Comparison of ENCODE assay signal across 1 cellular context in genomic region chr19:33005440-33005839, GRCh38.
TF ChIP-seq lines count a peak whose summit lies in the region.

No MANE protein-coding gene starts in this region.

TF ChIP-seq in SK-N-SH, 30 proteins besides CTCF, POLR2A, EP300 and RAD21 (continued from another document):
- TF ChIP-seq RCOR1 (IDR thresholded peaks at IDR 0.05; ENCODE audit: low read length) (no peak), MAX (IDR thresholded peaks at IDR 0.05; ENCODE audit: low read depth) (no peak), RXRA (IDR thresholded peaks at IDR 0.05; ENCODE audit: borderline replicate concordance, low read depth) (no peak), TAF1 (IDR thresholded peaks at IDR 0.05; ENCODE audit: borderline replicate concordance, low read depth, low read length) (no peak), RFX5 (IDR thresholded peaks at IDR 0.05; ENCODE audit: low read length) (no peak), NRF1 (IDR thresholded peaks at IDR 0.05; ENCODE audit: low read depth, low read length) (no peak), PBX3 (IDR thresholded peaks at IDR 0.05) (no peak), MXI1 (IDR thresholded peaks at IDR 0.05; ENCODE audit: low read depth, low read length) (no peak), GABPA (IDR thresholded peaks at IDR 0.05; ENCODE audit: low read depth) (no peak), FOXM1 (IDR thresholded peaks at IDR 0.05; ENCODE audit: low read depth) (no peak), EZH2phosphoT487 (IDR thresholded peaks at IDR 0.05; ENCODE audit: borderline replicate concordance, low read depth) (no peak)
- TF ChIP-seq, protein P1, sequence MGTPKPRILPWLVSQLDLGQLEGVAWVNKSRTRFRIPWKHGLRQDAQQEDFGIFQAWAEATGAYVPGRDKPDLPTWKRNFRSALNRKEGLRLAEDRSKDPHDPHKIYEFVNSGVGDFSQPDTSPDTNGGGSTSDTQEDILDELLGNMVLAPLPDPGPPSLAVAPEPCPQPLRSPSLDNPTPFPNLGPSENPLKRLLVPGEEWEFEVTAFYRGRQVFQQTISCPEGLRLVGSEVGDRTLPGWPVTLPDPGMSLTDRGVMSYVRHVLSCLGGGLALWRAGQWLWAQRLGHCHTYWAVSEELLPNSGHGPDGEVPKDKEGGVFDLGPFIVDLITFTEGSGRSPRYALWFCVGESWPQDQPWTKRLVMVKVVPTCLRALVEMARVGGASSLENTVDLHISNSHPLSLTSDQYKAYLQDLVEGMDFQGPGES (IDR thresholded peaks at IDR 0.05; ENCODE audit: low read depth, low read length) = no peak
